ENCODE assay signal across 8 cellular contexts in the genomic region with DNA sequence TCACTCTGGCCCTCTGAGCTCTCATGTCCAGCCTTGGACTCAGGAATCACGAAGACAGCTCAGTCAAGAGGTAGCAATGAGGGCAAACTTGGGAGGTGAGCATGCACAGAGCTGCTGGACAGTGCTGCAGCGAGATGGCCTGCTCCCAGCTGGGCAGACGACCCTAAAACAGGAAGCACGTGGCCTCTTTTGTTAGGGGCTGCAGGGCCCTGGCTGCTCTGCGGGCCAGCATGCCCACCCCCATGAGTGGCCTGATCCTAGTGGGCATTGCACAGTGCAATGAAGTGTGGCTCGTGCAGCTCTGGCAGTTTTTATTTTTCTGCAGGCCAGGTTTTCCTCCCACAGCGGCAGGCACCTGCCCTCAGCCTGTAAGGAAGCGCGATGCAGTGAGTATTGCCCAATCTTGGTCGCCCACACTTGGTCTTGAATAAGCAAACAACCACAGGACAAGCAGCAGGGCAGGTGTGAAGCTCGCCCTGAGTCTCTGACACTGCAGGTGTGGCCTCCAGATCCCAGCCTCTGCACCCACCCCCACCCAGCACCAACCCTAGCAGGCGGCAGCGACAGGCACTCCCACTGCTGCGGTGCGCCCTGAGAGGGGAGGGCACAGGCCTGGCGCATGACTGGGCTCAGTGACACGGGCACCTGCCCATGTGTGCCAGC.
DNase-seq lines count a peak whose midpoint lies in the region; ATAC-seq and TF ChIP-seq lines count a peak whose summit lies in the region.

No MANE protein-coding gene starts in this region.

- no peaks in the 10 kb centered on the region for H3K36me3 Mint-ChIP-seq in Calu3 (ENCODE audit: insufficient read depth, unreplicated experiment)
- H3K36me3 Mint-ChIP-seq in endothelial cell (ENCODE audit: low read depth, unreplicated experiment): no peaks in the 10 kb centered on the region

- DNase-seq in Calu3 (peak; percentile 25), T follicular helper cell (ENCODE audit: low read depth) (peak; percentile 61), stomach (peak; percentile 84), endothelial cell (ENCODE audit: low spot score) (no peak), NCI-H524 treated with DMSO at 0.1 percent for 48 hours (lab: John Stamatoyannopoulos, UW) (no peak), NCI-H2081 treated with DMSO at 0.1 percent for 48 hours (lab: John Stamatoyannopoulos, UW) (no peak)
- peak; percentile 25 for DNase-seq in effector CD8-positive, alpha-beta T cell (lab: John Stamatoyannopoulos, UW)

- no peaks in the 10 kb centered on the region for H3K36me3 ChIP-seq in stomach

- no peaks in the 10 kb centered on the region for H3K27me3 ChIP-seq in stomach

- H3K4me3 Mint-ChIP-seq in Calu3 (ENCODE audit: low read depth, unreplicated experiment) (no peak overlapping the region), endothelial cell (ENCODE audit: unreplicated experiment) (no peak overlapping the region)

- peaks cover 61 to 93% (median 84%) of the 10 kb centered on the region in 4 donors for H3K4me1 ChIP-seq in stomach

- peak overlapping the region; percentile 3 to 71 (median 58) for H3K27ac ChIP-seq in stomach

- H3K27me3 Mint-ChIP-seq in Calu3 (ENCODE audit: unreplicated experiment) (no peaks in the 10 kb centered on the region), endothelial cell (ENCODE audit: unreplicated experiment) (peaks cover 1% of the 10 kb centered on the region)

- WGBS in stomach, 5 donors: 37 to 68% (median 43%) methylated on average over 11 to 17 of the region's 17 CpGs

- H3K4me3 ChIP-seq in stomach: no peak overlapping the region

- CTCF ChIA-PET in Calu3 (lab: Charles Lee): no interaction called here

- H3K9me3 ChIP-seq in stomach: no peaks in the 10 kb centered on the region

- no peak overlapping the region for H3K27ac Mint-ChIP-seq in Calu3 (ENCODE audit: unreplicated experiment)
- H3K27ac Mint-ChIP-seq in endothelial cell (ENCODE audit: unreplicated experiment): no peak overlapping the region

- intact Hi-C loops in Calu3 (cut with micrococcal nuclease; ENCODE audit: unreplicated experiment) (no loop called here), stomach (cut with DNase I; ENCODE audit: low total_unique reads) (no loop called here)

- peak; percentile 42 for ATAC-seq in HG03135 (IDR thresholded peaks at IDR 0.05; ENCODE audit: unreplicated experiment)

- H3K9me3 Mint-ChIP-seq in Calu3 (ENCODE audit: low read depth, unreplicated experiment) (no peaks in the 10 kb centered on the region), endothelial cell (ENCODE audit: unreplicated experiment) (no peaks in the 10 kb centered on the region)

- TF ChIP-seq CTCF in Calu3 (IDR thresholded peaks at IDR 0.05; ENCODE audit: unreplicated experiment) (no peak), stomach (IDR thresholded peaks at IDR 0.05) (no peak), endothelial cell (IDR thresholded peaks at IDR 0.05; ENCODE audit: unreplicated experiment) (no peak)

- BruUV-seq in Calu3 (replicated peaks; lab: Mats Ljungman, UMichigan): no TSS peak

- TF ChIP-seq EP300 in stomach (IDR thresholded peaks at IDR 0.05): no peak

- no peak for TF ChIP-seq POLR2A in stomach (IDR thresholded peaks at IDR 0.05)

- H3K4me1 Mint-ChIP-seq in Calu3 (ENCODE audit: low read depth, unreplicated experiment) (peaks cover 24% of the 10 kb centered on the region), endothelial cell (ENCODE audit: unreplicated experiment) (peaks cover 13% of the 10 kb centered on the region)

Comparison
In these comparisons a context has a peak if more than half of its experiments do, and no peak if none do; other contexts are left out.
1. DNase-seq: peak in Calu3 (single experiment), T follicular helper cell (single experiment), effector CD8-positive, alpha-beta T cell (single experiment) and stomach (single experiment); none in endothelial cell (single experiment), NCI-H524 treated with DMSO at 0.1 percent for 48 hours (single experiment) and NCI-H2081 treated with DMSO at 0.1 percent for 48 hours (single experiment).